12 cellular contexts compared by ENCODE assay signal in genomic region chr17:20467447-20467846, GRCh38. TPM values are rescaled to one million over a fixed set of nuclear protein-coding genes. Genes with fewer than 3 reads are reported as not detected.
A peak's percentile ranks its signal among the peaks of the same experiment; 100 is the strongest.
DNase-seq lines count a peak whose midpoint lies in the region; ATAC-seq and TF ChIP-seq lines count a peak whose summit lies in the region.
"Not testable (repeated sequence)": the region's sequence is repeated elsewhere in the genome, so short reads cannot be mapped to it uniquely, and the experiment has no call there.
"Had no signal": no experiment of that assay in that cellular context is flagged by ENCODE, and none has a peak within 500 bp of the region (broad histone marks: within the 10 kb centered on the region; RNA-seq: fewer than 3 reads in every experiment).

Gene LGALS9B, minus strand, starts transcription at chr17:20467539. Its CDS starts 69 bp downstream, at chr17:20467470.

- H3K36me3 Mint-ChIP-seq in activated B cell treated with CpG ODN at 0.5 μM for 24 hours (ENCODE audit: low read depth); stimulated activated effector memory CD8-positive, alpha-beta T cell treated with anti-CD3 and anti-CD28 coated beads, Interleukin-12 subunit alpha, Interleukin-12 subunit beta, amount 100 ng/mL, for 72 hours: not testable (repeated sequence)

- POLR2A ChIA-PET in activated B cell treated with CpG ODN at 0.5 μM for 24 hours (lab: Charles Lee), result not testable (repeated sequence)

- intact Hi-C loops in activated B cell treated with CpG ODN at 0.5 μM for 24 hours (cut with micrococcal nuclease), result not testable (repeated sequence)

- not testable (repeated sequence) for H3K27ac ChIP-seq in foreskin keratinocyte

- CTCF ChIA-PET in activated B cell treated with CpG ODN at 0.5 μM for 24 hours (lab: Charles Lee), result not testable (repeated sequence)

- H3K4me3 Mint-ChIP-seq in activated B cell treated with CpG ODN at 0.5 μM for 24 hours, result not testable (repeated sequence)
- H3K4me3 Mint-ChIP-seq in stimulated activated effector memory CD8-positive, alpha-beta T cell treated with anti-CD3 and anti-CD28 coated beads, Interleukin-12 subunit alpha, Interleukin-12 subunit beta, amount 100 ng/mL, for 72 hours, result peak within 1 kb of the TSS; percentile 45

- not testable (repeated sequence) for H3K9me3 Mint-ChIP-seq in activated B cell treated with CpG ODN at 0.5 μM for 24 hours; stimulated activated effector memory CD8-positive, alpha-beta T cell treated with anti-CD3 and anti-CD28 coated beads, Interleukin-12 subunit alpha, Interleukin-12 subunit beta, amount 100 ng/mL, for 72 hours

- peak; percentile 81 for ATAC-seq in GM18498 (IDR thresholded peaks at IDR 0.05; ENCODE audit: unreplicated experiment)
- ATAC-seq in GM19324 (IDR thresholded peaks at IDR 0.05; ENCODE audit: low FRiP score, unreplicated experiment), result peak; percentile 69
- peak; percentile 80 for ATAC-seq in GM21717 (IDR thresholded peaks at IDR 0.05; ENCODE audit: unreplicated experiment)
- peak; percentile 72 for ATAC-seq in HG02973 (IDR thresholded peaks at IDR 0.05; ENCODE audit: unreplicated experiment)
- peak; percentile 69 for ATAC-seq in HG03442 (IDR thresholded peaks at IDR 0.05; ENCODE audit: unreplicated experiment)
- ATAC-seq in activated B cell treated with CpG ODN at 0.5 μM for 24 hours (ENCODE audit: low read depth), result peak; percentile 60
- ATAC-seq in foreskin keratinocyte, result peak; percentile 18
- peak; percentile 74 for ATAC-seq in stimulated activated effector memory CD8-positive, alpha-beta T cell treated with anti-CD3 and anti-CD28 coated beads, Interleukin-12 subunit alpha, Interleukin-12 subunit beta, amount 100 ng/mL, for 72 hours

- not testable (repeated sequence) for H3K27me3 Mint-ChIP-seq in activated B cell treated with CpG ODN at 0.5 μM for 24 hours

- not testable (repeated sequence) for DNase-seq in activated B cell treated with CpG ODN at 0.5 μM for 24 hours; foreskin keratinocyte; stimulated activated effector memory CD8-positive, alpha-beta T cell treated with anti-CD3 and anti-CD28 coated beads, Interleukin-12 subunit alpha, Interleukin-12 subunit beta, amount 100 ng/mL, for 72 hours (ENCODE audit: low spot score in 2 of 2)

- H3K4me1 Mint-ChIP-seq in activated B cell treated with CpG ODN at 0.5 μM for 24 hours; stimulated activated effector memory CD8-positive, alpha-beta T cell treated with anti-CD3 and anti-CD28 coated beads, Interleukin-12 subunit alpha, Interleukin-12 subunit beta, amount 100 ng/mL, for 72 hours: not testable (repeated sequence)

- not testable (repeated sequence) for H3K27me3 ChIP-seq in foreskin keratinocyte

- not testable (repeated sequence) for H3K4me1 ChIP-seq in foreskin keratinocyte

- H3K27ac Mint-ChIP-seq in activated B cell treated with CpG ODN at 0.5 μM for 24 hours; stimulated activated effector memory CD8-positive, alpha-beta T cell treated with anti-CD3 and anti-CD28 coated beads, Interleukin-12 subunit alpha, Interleukin-12 subunit beta, amount 100 ng/mL, for 72 hours: not testable (repeated sequence)

- TF ChIP-seq CTCF in activated B cell treated with CpG ODN at 0.5 μM for 24 hours (IDR thresholded peaks at IDR 0.05); foreskin keratinocyte (conservative IDR thresholded peaks at IDR 0.05): not testable (repeated sequence)

RNA-seq across cellular contexts. Expression of gene LGALS9B, which starts in this region (rescaled TPM):
- total RNA-seq in activated B cell treated with CpG ODN at 0.5 μM for 24 hours (not detected in 2 replicates), foreskin keratinocyte (11.6 and 14.5 TPM in 2 replicates)
- polyA plus RNA-seq in foreskin keratinocyte, result 12.8 and 18.1 TPM in 2 replicates
- total RNA-seq: activated CD8-positive, alpha-beta memory T cell treated with anti-CD3 and anti-CD28 coated beads for 36 hours; CD8-positive, alpha-beta memory T cell; H7; T-helper 1 cell treated with Interleukin-12 subunit alpha and Interleukin-12 subunit beta and Interleukin-4 antibody, amounts not matched to agents 30 ng/mL and 1 ng/mL, for 36 hours had no signal
- polyA plus RNA-seq: CD8-positive, alpha-beta memory T cell had no signal

Comparison
In these comparisons a context has a peak if more than half of its experiments do, and no peak if none do; other contexts are left out.
1. RNA of gene LGALS9B (total RNA-seq): 11.6 to 14.5 TPM in foreskin keratinocyte; not detected in activated B cell treated with CpG ODN at 0.5 μM for 24 hours; every median in the first group is over 10 times any median in the second.
2. Peak in ATAC-seq in activated B cell treated with CpG ODN at 0.5 μM for 24 hours; RNA of the gene not detected or under 1 TPM.
3. ATAC-seq: peak in every context shown above with its lines; median percentile 81 in GM18498; 80 in GM21717; 74 in stimulated activated effector memory CD8-positive, alpha-beta T cell treated with anti-CD3 and anti-CD28 coated beads, Interleukin-12 subunit alpha, Interleukin-12 subunit beta, amount 100 ng/mL, for 72 hours; 72 in HG02973; 69 in GM19324; 69 in HG03442; 60 in activated B cell treated with CpG ODN at 0.5 μM for 24 hours; 18 in foreskin keratinocyte.